Comparison of ENCODE assay signal across 8 cellular contexts in the genomic region with DNA sequence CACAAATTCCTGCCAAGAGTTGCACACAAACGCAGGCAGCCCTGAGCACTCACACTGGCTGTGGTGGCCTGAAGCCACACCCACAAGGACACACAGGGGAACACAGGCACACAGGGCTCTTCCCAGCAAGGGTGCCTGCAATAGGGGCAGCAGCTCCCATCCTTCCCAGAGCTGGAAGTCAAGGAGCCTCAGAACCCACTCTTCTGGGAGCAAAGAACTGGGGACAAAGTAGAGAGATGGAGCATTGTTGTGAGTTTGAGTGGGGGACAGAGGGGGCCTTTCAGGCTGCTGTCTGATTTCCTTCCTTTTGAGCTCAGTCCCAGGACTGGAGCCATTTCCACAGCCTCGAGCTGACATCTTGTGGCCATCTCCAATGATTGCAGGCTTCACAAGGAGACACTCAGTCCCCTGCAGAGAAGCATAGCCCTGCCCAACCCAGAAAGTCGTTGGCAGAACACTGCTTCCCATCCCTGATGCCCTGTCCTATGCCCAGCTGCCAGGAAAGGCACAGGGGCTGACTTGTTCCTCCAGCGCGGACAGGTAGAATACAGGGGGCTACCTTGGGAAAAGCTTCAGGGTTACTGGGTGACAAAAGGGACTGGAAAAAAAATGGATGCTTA. TPM values are rescaled to one million over a fixed set of nuclear protein-coding genes. Genes with fewer than 3 reads are reported as not detected.
DNase-seq lines count a peak whose midpoint lies in the region; TF ChIP-seq lines count a peak whose summit lies in the region.

No MANE protein-coding gene starts in this region.

- H3K27me3 Mint-ChIP-seq in progenitor cell of endocrine pancreas, result peaks cover 57% of the 10 kb centered on the region

- no peak overlapping the region for H3K27ac Mint-ChIP-seq in progenitor cell of endocrine pancreas

- H3K36me3 Mint-ChIP-seq in progenitor cell of endocrine pancreas (ENCODE audit: insufficient read depth), result no peaks in the 10 kb centered on the region

- H3K4me1 Mint-ChIP-seq in progenitor cell of endocrine pancreas (ENCODE audit: low read depth), result peaks cover 18% of the 10 kb centered on the region

- DNase-seq in C1 segment of cervical spinal cord (lab: John Stamatoyannopoulos, UW) (peak in 11 of 14 donors; percentile 5 to 54 (median 29)), GM13977 (ENCODE audit: low spot score) (peak; percentile 69), NCI-H2227 (lab: John Stamatoyannopoulos, UW; ENCODE audit: unreplicated experiment) (peak; percentile 74), head of caudate nucleus (peak; percentile 52 to 90 (median 75)), progenitor cell of endocrine pancreas (ENCODE audit: low spot score, unreplicated experiment) (peak; percentile 43)
- peak; percentile 58 to 61 for DNase-seq in activated T-cell treated with anti-CD3 and anti-CD28 coated beads, Interleukin-2, amount 50 U/mL, for 48 hours
- DNase-seq in activated effector memory CD4-positive, alpha-beta T cell treated with Interleukin-2 at 50 U/mL for 16 hours, result no peak
- no peak for DNase-seq in effector CD8-positive, alpha-beta T cell (lab: John Stamatoyannopoulos, UW)

- H3K4me3 Mint-ChIP-seq in progenitor cell of endocrine pancreas (ENCODE audit: low read depth), result no peak overlapping the region

- intact Hi-C loops in head of caudate nucleus (cut with DNase I), result loop anchor here (5.0 kb wide), 1 partner anchor 316 kb away; no protein-coding TSS in a partner anchor

- TF ChIP-seq CTCF in GM13977 (IDR thresholded peaks at IDR 0.05; ENCODE audit: extremely low read depth, insufficient read depth, missing control alignments), result peak; percentile 69
- TF ChIP-seq CTCF in progenitor cell of endocrine pancreas (IDR thresholded peaks at IDR 0.05; ENCODE audit: unreplicated experiment), result peak; percentile 75

- H3K9me3 Mint-ChIP-seq in progenitor cell of endocrine pancreas (ENCODE audit: low read depth), result no peaks in the 10 kb centered on the region

- in situ Hi-C loops in GM13977 (cut with MboI; ENCODE audit: low pct_unique_long_range_greater_than_20kb, low sequenced_read_pairs, unreplicated experiment), result no loop called here

RNA-seq across cellular contexts. Expression of gene SLF2, which starts 34.4 kb away (rescaled TPM):
- total RNA-seq in progenitor cell of endocrine pancreas, result 29.9 and 31.8 TPM in 2 replicates

Comparison
In these comparisons a context has a peak if more than half of its experiments do, and no peak if none do; other contexts are left out.
1. DNase-seq: peak in C1 segment of cervical spinal cord (11 of 14), GM13977 (single experiment), NCI-H2227 (single experiment), activated T-cell treated with anti-CD3 and anti-CD28 coated beads, Interleukin-2, amount 50 U/mL, for 48 hours (2 of 2), head of caudate nucleus (42 of 42) and progenitor cell of endocrine pancreas (single experiment); none in activated effector memory CD4-positive, alpha-beta T cell treated with Interleukin-2 at 50 U/mL for 16 hours (single experiment) and effector CD8-positive, alpha-beta T cell (single experiment).